8 cellular contexts compared by ENCODE assay signal in the genomic region with DNA sequence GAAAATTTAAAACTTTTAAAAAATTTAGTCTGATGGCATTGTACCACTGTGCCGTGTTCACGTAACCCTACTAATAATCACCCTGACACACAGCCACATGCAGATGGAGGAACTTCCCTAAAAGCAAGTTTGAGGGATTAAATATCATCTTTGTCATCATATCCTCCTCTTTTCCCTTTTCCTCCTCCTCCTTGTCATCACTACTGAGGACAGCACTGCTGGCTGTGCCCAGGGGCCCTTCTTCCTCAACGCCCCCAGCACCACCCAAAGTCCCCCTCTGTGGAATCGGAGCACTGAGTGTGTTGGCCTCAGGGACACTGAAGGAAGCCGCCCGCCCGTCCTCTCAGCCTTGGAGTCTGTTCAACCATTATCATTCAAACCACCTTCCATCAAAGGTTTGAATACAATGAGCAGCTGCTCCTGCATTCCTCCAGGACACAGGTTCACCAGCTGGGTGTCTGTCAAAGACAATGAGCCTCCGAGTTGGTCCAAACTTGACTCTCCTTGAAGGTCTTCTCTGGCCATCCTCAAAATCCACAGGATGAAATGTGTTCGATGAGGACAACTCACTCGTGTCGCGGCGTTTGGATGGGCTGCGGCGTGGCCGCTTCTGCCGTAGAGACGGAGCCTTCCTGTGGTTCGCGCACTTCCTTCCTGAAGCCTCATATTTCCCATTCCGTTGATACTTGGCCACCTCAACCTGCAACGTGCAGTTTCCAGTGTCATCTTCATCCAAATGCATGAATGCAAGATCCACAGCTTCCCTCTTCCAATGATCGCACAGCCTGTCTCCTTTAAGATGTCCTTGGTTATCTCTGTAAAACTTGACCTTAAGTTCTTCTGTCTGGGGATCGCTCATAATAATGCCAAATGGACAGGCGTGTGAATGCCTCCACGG. TPM values are rescaled to one million over a fixed set of nuclear protein-coding genes. Genes with fewer than 3 reads are reported as not detected.
DNase-seq lines count a peak whose midpoint lies in the region; ATAC-seq and TF ChIP-seq lines count a peak whose summit lies in the region.

No MANE protein-coding gene starts in this region.

- intact Hi-C loops in PC-9 (cut with micrococcal nuclease; ENCODE audit: unreplicated experiment), result loop anchor here (1.0 to 2.0 kb wide), 3 partner anchors 22 to 38 kb away; no protein-coding TSS in a partner anchor
- intact Hi-C loops in ascending aorta (cut with DNase I), result loop anchor here (2.0 kb wide), 1 partner anchor 22 kb away; no protein-coding TSS in a partner anchor
- intact Hi-C loops in testis (cut with DNase I; ENCODE audit: low total_unique reads), result no loop called here

- H3K27ac ChIP-seq in PC-9 (peak overlapping the region; percentile 94), ascending aorta (peak overlapping the region; percentile 77 to 90), lung (ENCODE audit: low read depth in 1 of 2, low read length in 1 of 2) (peak overlapping the region; percentile 67 to 96), testis (peak overlapping the region; percentile 66 to 73)

- POLR2A ChIA-PET in PC-9 (lab: Charles Lee; ENCODE audit: unreplicated experiment), result interaction anchor here (0.7 kb wide), 1 partner anchor 749 kb away, joined by 3 read pairs; no protein-coding TSS in a partner anchor

- H4K20me1 ChIP-seq in PC-9 (ENCODE audit: insufficient read depth), result no peaks in the 10 kb centered on the region

- H3K9me3 ChIP-seq in PC-9 (ENCODE audit: insufficient read depth, low read depth) (no peaks in the 10 kb centered on the region), ascending aorta (no peaks in the 10 kb centered on the region), lung (ENCODE audit: control insufficient read depth in 2 of 2, insufficient read depth in 1 of 2, low read length in 1 of 2) (no peaks in the 10 kb centered on the region), testis (no peaks in the 10 kb centered on the region)

- H3K4me2 ChIP-seq in PC-9, result peak overlapping the region; percentile 97

- H3K36me3 ChIP-seq in PC-9 (ENCODE audit: low read depth) (no peaks in the 10 kb centered on the region), ascending aorta (peaks cover 0 to 10% of the 10 kb centered on the region in 2 donors), lung (ENCODE audit: control insufficient read depth in 2 of 2, insufficient read depth in 2 of 2, low read length in 2 of 2) (peaks cover 0 to 2% of the 10 kb centered on the region in 2 donors), testis (ENCODE audit: low read depth, missing control alignments) (no peaks in the 10 kb centered on the region)

- H3F3A ChIP-seq in PC-9 (ENCODE audit: insufficient read depth, low read depth), result peaks cover 13% of the 10 kb centered on the region; the same call in 1 of the 2 replicates

- TSS peak; percentile 76 for BruUV-seq in PC-9 (replicated peaks; lab: Mats Ljungman, UMichigan)

- H3K4me1 ChIP-seq in PC-9 (replicated peaks; ENCODE audit: insufficient read depth) (peaks cover 16% of the 10 kb centered on the region), ascending aorta (peaks cover 5 to 9% of the 10 kb centered on the region in 2 donors), lung (ENCODE audit: control insufficient read depth in 2 of 2, insufficient read depth in 2 of 2, low read length in 2 of 2) (peaks cover 0 to 13% of the 10 kb centered on the region in 2 donors), testis (peaks cover 17% of the 10 kb centered on the region)

- no peaks in the 10 kb centered on the region for H3K27me3 ChIP-seq in PC-9 (ENCODE audit: insufficient read depth, low read depth)
- H3K27me3 ChIP-seq in ascending aorta, result no peaks in the 10 kb centered on the region
- H3K27me3 ChIP-seq in lung (ENCODE audit: control insufficient read depth, insufficient read depth), result no peaks in the 10 kb centered on the region
- no peaks in the 10 kb centered on the region for H3K27me3 ChIP-seq in testis

- H2AFZ ChIP-seq in PC-9, result peak overlapping the region; percentile 81

- peak overlapping the region; percentile 89 for H3K4me3 ChIP-seq in PC-9
- H3K4me3 ChIP-seq in ascending aorta, result peak overlapping the region; percentile 59 to 69
- peak overlapping the region; percentile 48 for H3K4me3 ChIP-seq in lung
- peak overlapping the region; percentile 25 to 52 for H3K4me3 ChIP-seq in testis

- no peak for ATAC-seq in lung (ENCODE audit: insufficient read depth, low FRiP score)

- WGBS in lung, 2 donors, result 18 to 29% methylated on average over 26 of the region's 26 CpGs
- WGBS in testis, 2 donors, result 34 to 48% methylated on average over 26 of the region's 26 CpGs

- peaks cover 10% of the 10 kb centered on the region for H3K79me2 ChIP-seq in PC-9 (ENCODE audit: low read depth)

- no peak for TF ChIP-seq POLR2A in testis (IDR thresholded peaks at IDR 0.05)

- TF ChIP-seq CTCF in PC-9 (conservative IDR thresholded peaks at IDR 0.05) (no peak), ascending aorta (IDR thresholded peaks at IDR 0.05) (no peak), lung (IDR thresholded peaks at IDR 0.05; ENCODE audit: control extremely low read depth, extremely low read depth) (no peak), testis (IDR thresholded peaks at IDR 0.05) (no peak)

- CTCF ChIA-PET in PC-9 (lab: Charles Lee), result interaction anchor here (1.7 kb wide), 1 partner anchor 21 kb away, joined by 9 read pairs; no protein-coding TSS in a partner anchor

- no peaks in the 10 kb centered on the region for H3K9me2 ChIP-seq in PC-9 (ENCODE audit: insufficient read depth)

- DNase-seq in SIG-M5 treated with dmso at 0.1 percent for 504 hours (lab: John Stamatoyannopoulos, UW; ENCODE audit: unreplicated experiment), result peak; percentile 36
- DNase-seq in SIG-M5 (lab: John Stamatoyannopoulos, UW), result no peak
- DNase-seq in PC-9, result no peak
- DNase-seq in ascending aorta (ENCODE audit: low spot score in 2 of 2), result no peak
- DNase-seq in lung (ENCODE audit: low spot score), result no peak
- no peak for DNase-seq in testis
- DNase-seq in DMS153 treated with DMSO at 0.1 percent for 48 hours (lab: John Stamatoyannopoulos, UW; ENCODE audit: unreplicated experiment), result no peak
- DNase-seq in NCI-H128 (lab: John Stamatoyannopoulos, UW; ENCODE audit: unreplicated experiment), result no peak

RNA-seq across cellular contexts. Expression of gene NQO2, which starts 23.3 kb away (rescaled TPM):
- total RNA-seq in PC-9 (2021) (79.4 and 82.9 TPM in 2 replicates), ascending aorta (7.7 TPM), lung (10 to 100 TPM in 1 of 2 donors, 1 to 10 TPM in 1; 9.4 to 47.1 TPM), testis (10 to 100 TPM in 1 of 2 donors, 1 to 10 TPM in 1; 9.5 to 16.8 TPM)
- polyA plus RNA-seq in lung (10 to 100 TPM; 42.6 to 43.7 TPM), testis (ENCODE audit: insufficient read depth, low read depth, low replicate concordance) (35.6 TPM)

RNA-seq across cellular contexts. Expression of gene RIPK1, which starts 45.3 kb away (rescaled TPM):
- total RNA-seq in PC-9 (2021) (13.9 and 14.8 TPM in 2 replicates), ascending aorta (20.1 TPM), lung (10 to 100 TPM; 21.9 to 24.1 TPM), testis (10 to 100 TPM; 16.7 to 19.3 TPM)
- polyA plus RNA-seq in lung (10 to 100 TPM; 12.1 to 17.6 TPM), testis (ENCODE audit: insufficient read depth, low read depth, low replicate concordance) (14.3 TPM)

RNA-seq across cellular contexts. Expression of gene SERPINB6, which starts 51.6 kb away (rescaled TPM):
- total RNA-seq in PC-9 (2021), result 169 and 187 TPM in 2 replicates
- 222 TPM for total RNA-seq in ascending aorta
- total RNA-seq in lung, result 100 to 1,000 TPM; 113 to 155 TPM
- 100 to 1,000 TPM; 126 to 129 TPM for polyA plus RNA-seq in lung
- total RNA-seq in testis, result 100 to 1,000 TPM; 203 to 281 TPM
- polyA plus RNA-seq in testis (ENCODE audit: insufficient read depth, low read depth, low replicate concordance), result 348 TPM

Comparison
In these comparisons a context has a peak if more than half of its experiments do, and no peak if none do; other contexts are left out.
1. H3K4me3 ChIP-seq: peak in every context shown above with its lines; median percentile 89 in PC-9; 64 in ascending aorta; 48 in lung; 38 in testis.